In the genomic region with DNA sequence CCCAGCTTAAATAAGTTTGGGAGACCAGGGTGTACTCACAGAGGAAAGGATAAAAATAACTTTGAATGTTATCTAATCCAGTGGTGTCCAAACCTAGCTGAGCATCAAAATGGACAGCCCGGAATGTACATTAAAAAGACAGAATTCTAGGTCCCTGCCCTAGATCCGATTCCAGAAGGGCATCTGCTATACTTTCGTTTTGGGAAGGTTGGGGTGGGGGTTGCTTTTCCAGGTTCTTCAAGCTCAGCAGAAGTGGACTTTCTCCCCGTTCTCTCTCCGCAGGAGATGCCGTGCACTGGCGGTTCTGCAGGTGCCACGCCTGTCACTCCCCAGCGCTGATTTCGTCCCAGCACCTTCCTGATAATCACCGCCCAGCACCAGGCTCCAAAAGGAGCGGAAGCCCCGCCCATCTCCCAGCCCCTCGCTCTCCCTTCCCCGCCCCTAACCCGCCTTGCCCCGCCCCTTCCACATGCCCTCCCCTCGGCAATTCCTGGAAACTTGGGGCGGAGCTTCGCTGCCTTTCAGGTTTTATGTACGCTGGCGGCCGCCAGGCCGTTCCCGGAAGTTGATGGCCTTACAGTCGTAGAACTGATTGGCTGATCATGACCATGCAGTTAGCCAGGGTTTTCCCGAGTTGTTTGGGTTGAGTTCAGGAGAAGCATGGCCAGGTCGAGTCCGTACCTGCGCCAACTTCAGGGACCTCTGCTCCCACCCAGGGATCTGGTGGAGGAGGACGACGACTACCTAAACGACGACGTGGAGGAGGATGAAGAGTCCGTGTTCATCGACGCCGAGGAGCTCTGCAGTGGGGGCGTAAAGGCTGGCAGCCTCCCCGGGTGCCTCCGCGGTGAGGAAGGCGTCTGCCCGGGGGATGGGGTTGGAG, we compare ENCODE assay signal across 8 cellular contexts. TPM values are rescaled to one million over a fixed set of nuclear protein-coding genes. Genes with fewer than 3 reads are reported as not detected.
A peak's percentile ranks its signal among the peaks of the same experiment; 100 is the strongest.
DNase-seq lines count a peak whose midpoint lies in the region; ATAC-seq and TF ChIP-seq lines count a peak whose summit lies in the region.

Gene HELB (plus strand): TSS at position 550 of the 883 bp plus-strand sequence. CDS start 111 bp downstream, at position 661.

- H3K27me3 Mint-ChIP-seq in activated B cell treated with CpG ODN at 0.5 μM for 24 hours, result peaks cover 1% of the 10 kb centered on the region

- H3K9me3 Mint-ChIP-seq in activated B cell treated with CpG ODN at 0.5 μM for 24 hours, result no peaks in the 10 kb centered on the region

- peaks cover 41% of the 10 kb centered on the region for H3K4me1 Mint-ChIP-seq in activated B cell treated with CpG ODN at 0.5 μM for 24 hours

- H3K4me3 Mint-ChIP-seq in activated B cell treated with CpG ODN at 0.5 μM for 24 hours, result peak within 1 kb of the TSS; percentile 99

- CTCF ChIA-PET in activated B cell treated with CpG ODN at 0.5 μM for 24 hours (lab: Charles Lee), result interaction anchor here (0.6 to 0.8 kb wide), 2 partner anchors 34 to 1419 kb away, joined by 3 to 4 read pairs; no protein-coding TSS in a partner anchor

- intact Hi-C loops in activated B cell treated with CpG ODN at 0.5 μM for 24 hours (cut with micrococcal nuclease), result loop anchor here (1.0 to 2.0 kb wide), 9 partner anchors 29 to 1543 kb away; partner anchors contain the start of genes CAND1, GNS, LLPH and TMBIM4

- TF ChIP-seq CTCF in AG10803 (conservative IDR thresholded peaks at IDR 0.05; ENCODE audit: low read length) (no peak), activated B cell treated with CpG ODN at 0.5 μM for 24 hours (IDR thresholded peaks at IDR 0.05) (no peak)

- H3K27ac Mint-ChIP-seq in activated B cell treated with CpG ODN at 0.5 μM for 24 hours, result peak within 1 kb of the TSS; percentile 86

- DNase-seq in AG10803 (ENCODE audit: low read depth) (peak; percentile 93), NCI-H345 treated with DMSO at 0.1 percent for 48 hours (lab: John Stamatoyannopoulos, UW; ENCODE audit: unreplicated experiment) (peak; percentile 92), activated B cell treated with CpG ODN at 0.5 μM for 24 hours (peak; percentile 80), inferior parietal cortex (ENCODE audit: extremely low spot score) (peak; percentile 85), smooth muscle cell of the brain vasculature (ENCODE audit: low read depth, low spot score) (peak; percentile 80)
- peak; percentile 86 for DNase-seq in central memory CD4-positive, alpha-beta T cell

- peak; percentile 87 for ATAC-seq in GM19035 (IDR thresholded peaks at IDR 0.05; ENCODE audit: unreplicated experiment)
- peak; percentile 91 for ATAC-seq in HG03342 (IDR thresholded peaks at IDR 0.05; ENCODE audit: unreplicated experiment)
- ATAC-seq in activated B cell treated with CpG ODN at 0.5 μM for 24 hours (ENCODE audit: low read depth), result peak; percentile 95

- POLR2A ChIA-PET in activated B cell treated with CpG ODN at 0.5 μM for 24 hours (lab: Charles Lee), result interaction anchor here (0.6 to 2.3 kb wide), 12 partner anchors 27 to 1948 kb away, joined by 3 to 45 read pairs (median 5); partner anchors contain the start of genes CAND1, LEMD3, LLPH and TMBIM4

- peak within 1 kb of the TSS; percentile 96 for H3K4me3 ChIP-seq in AG10803 (ENCODE audit: low read length)

- H3K36me3 Mint-ChIP-seq in activated B cell treated with CpG ODN at 0.5 μM for 24 hours (ENCODE audit: low read depth), result peaks cover 29% of the 10 kb centered on the region

RNA-seq across cellular contexts. Expression of gene HELB, which starts in this region (rescaled TPM):
- 4.7 and 7.2 TPM in 2 replicates for total RNA-seq in activated B cell treated with CpG ODN at 0.5 μM for 24 hours

Comparison
In these comparisons a context has a peak if more than half of its experiments do, and no peak if none do; other contexts are left out.
1. Peak in every context shown above with its lines: DNase-seq, ATAC-seq and H3K4me3 ChIP-seq.